8 cellular contexts compared by ENCODE assay signal in the genomic region with DNA sequence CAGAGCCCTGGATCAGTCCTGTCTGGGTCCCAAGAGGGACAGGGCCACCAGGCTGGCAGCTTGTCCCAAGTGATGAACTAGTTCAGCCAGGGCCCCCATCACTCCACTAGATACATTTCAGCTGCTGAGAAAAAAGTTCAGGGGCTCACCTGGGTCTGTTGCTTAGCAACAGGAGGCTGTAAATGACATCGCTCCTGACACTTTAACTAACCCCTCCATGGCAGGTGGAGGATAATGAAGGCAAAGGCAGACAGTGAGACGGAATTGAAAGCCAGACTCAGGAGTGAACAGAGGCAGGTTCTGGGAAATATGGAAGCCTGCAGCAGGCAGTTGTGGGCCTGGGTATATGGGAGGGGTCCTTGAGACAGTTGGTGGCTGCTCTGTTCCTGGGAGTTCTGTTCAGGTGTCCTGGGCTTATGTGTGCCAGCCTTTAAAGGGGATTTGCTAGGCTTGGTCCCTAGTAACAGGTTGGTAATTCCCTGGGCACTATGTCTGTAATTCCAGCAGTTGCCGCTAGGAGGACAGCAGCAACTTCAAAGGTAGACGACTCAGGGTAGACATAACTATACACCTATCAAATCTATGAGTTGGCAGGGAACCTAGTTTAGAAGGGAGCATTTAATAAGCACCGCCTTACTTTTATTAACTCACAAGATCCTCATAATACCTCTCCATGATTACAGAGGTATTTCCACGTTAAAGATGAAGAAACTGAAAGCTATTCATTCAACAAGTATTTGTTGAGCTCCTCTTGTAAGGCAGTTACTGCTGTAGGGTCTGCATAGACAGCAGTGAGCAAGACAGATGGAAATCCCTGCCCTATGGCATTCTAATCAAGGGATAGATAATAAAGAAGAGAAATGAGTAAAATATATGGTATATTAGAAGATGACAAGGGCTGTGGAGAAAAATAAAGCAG.
DNase-seq lines count a peak whose midpoint lies in the region; ATAC-seq, FAIRE-seq and TF ChIP-seq lines count a peak whose summit lies in the region.

No MANE protein-coding gene starts in this region.

- no peak overlapping the region for H2AFZ ChIP-seq in Loucy (ENCODE audit: low read length)

- no peak overlapping the region for H3K4me2 ChIP-seq in Loucy (ENCODE audit: low read depth, low read length, poor library complexity, severe bottlenecking)

- H3K9me3 ChIP-seq in Loucy (ENCODE audit: insufficient read depth, low read depth, low read length) (no peaks in the 10 kb centered on the region), upper lobe of left lung (no peaks in the 10 kb centered on the region)

- no peaks in the 10 kb centered on the region for H4K20me1 ChIP-seq in Loucy (ENCODE audit: insufficient read depth, low read length, poor library complexity, severe bottlenecking)

- peak; percentile 89 for TF ChIP-seq CTCF in Loucy (conservative IDR thresholded peaks at IDR 0.05; ENCODE audit: low read length)
- peak; percentile 78 for TF ChIP-seq CTCF in VCaP (conservative IDR thresholded peaks at IDR 0.05)
- peak; percentile 59 for TF ChIP-seq CTCF in bronchial epithelial cell (IDR thresholded peaks at IDR 0.05; ENCODE audit: insufficient read depth, low read length, severe bottlenecking)
- TF ChIP-seq CTCF in upper lobe of left lung (IDR thresholded peaks at IDR 0.05), result peak in 4 of 6 experiments; percentile 22 to 73 (median 64)

- H3K27me3 ChIP-seq in Loucy (ENCODE audit: insufficient read depth, low read length, poor library complexity, severe bottlenecking) (peaks cover 3% of the 10 kb centered on the region), bronchial epithelial cell (ENCODE audit: control insufficient read depth, insufficient read depth, low read length) (peaks cover 2% of the 10 kb centered on the region), upper lobe of left lung (no peaks in the 10 kb centered on the region)

- H3K4me1 ChIP-seq in Loucy (ENCODE audit: insufficient read depth, low read length, poor library complexity, severe bottlenecking) (no peaks in the 10 kb centered on the region), upper lobe of left lung (no peaks in the 10 kb centered on the region)

- TF ChIP-seq EP300 in upper lobe of left lung (IDR thresholded peaks at IDR 0.05), result no peak

- H3K9me3 Mint-ChIP-seq in natural killer cell treated with Interleukin-12 subunit alpha and Interleukin-12 subunit beta and Interleukin-15 and Interleukin-18, amount 100 ng/mL, for 72 hours, result no peaks in the 10 kb centered on the region

- no peak overlapping the region for H3K27ac Mint-ChIP-seq in natural killer cell treated with Interleukin-12 subunit alpha and Interleukin-12 subunit beta and Interleukin-15 and Interleukin-18, amount 100 ng/mL, for 72 hours

- peaks cover 2 to 7% of the 10 kb centered on the region in 2 donors for H3K4me1 Mint-ChIP-seq in natural killer cell treated with Interleukin-12 subunit alpha and Interleukin-12 subunit beta and Interleukin-15 and Interleukin-18, amount 100 ng/mL, for 72 hours (ENCODE audit: low read depth in 2 of 2)

- TF ChIP-seq POLR2A in upper lobe of left lung (IDR thresholded peaks at IDR 0.05), result no peak

- 28 to 51% methylated on average over 6 of the region's 6 CpGs for WGBS in upper lobe of left lung, 2 donors

- H3K4me3 Mint-ChIP-seq in natural killer cell treated with Interleukin-12 subunit alpha and Interleukin-12 subunit beta and Interleukin-15 and Interleukin-18, amount 100 ng/mL, for 72 hours, result no peak overlapping the region

- no peaks in the 10 kb centered on the region for H3K36me3 ChIP-seq in Loucy (ENCODE audit: insufficient read depth, low read length)
- no peaks in the 10 kb centered on the region for H3K36me3 ChIP-seq in bronchial epithelial cell (ENCODE audit: control insufficient read depth, insufficient read depth, low read length)
- H3K36me3 ChIP-seq in upper lobe of left lung, result no peaks in the 10 kb centered on the region

- ATAC-seq in natural killer cell treated with Interleukin-12 subunit alpha and Interleukin-12 subunit beta and Interleukin-15 and Interleukin-18, amount 100 ng/mL, for 72 hours, result peak; percentile 58 to 61
- no peak for ATAC-seq in upper lobe of left lung (ENCODE audit: low FRiP score in 2 of 2)
- ATAC-seq in HG03280 (IDR thresholded peaks at IDR 0.05; ENCODE audit: unreplicated experiment), result no peak

- H3K27ac ChIP-seq in VCaP, result no peak overlapping the region
- H3K27ac ChIP-seq in upper lobe of left lung, result no peak overlapping the region

- no peak overlapping the region for H3K9ac ChIP-seq in Loucy (ENCODE audit: low read depth, low read length, poor library complexity, severe bottlenecking)

- H3K36me3 Mint-ChIP-seq in natural killer cell treated with Interleukin-12 subunit alpha and Interleukin-12 subunit beta and Interleukin-15 and Interleukin-18, amount 100 ng/mL, for 72 hours, result no peaks in the 10 kb centered on the region

- no peaks in the 10 kb centered on the region for H3F3A ChIP-seq in Loucy (ENCODE audit: low read depth)

- no peaks in the 10 kb centered on the region for H3K9me2 ChIP-seq in Loucy (replicated peaks; ENCODE audit: low read depth, low read length)

- DNase-seq in DMS 273 (lab: John Stamatoyannopoulos, UW; ENCODE audit: unreplicated experiment) (peak; percentile 82), bronchial epithelial cell (ENCODE audit: low read depth) (peak; percentile 43), upper lobe of left lung (no peak), NOMO-1 (lab: John Stamatoyannopoulos, UW; ENCODE audit: unreplicated experiment in 2 of 2) (no peak)
- no peak for DNase-seq in natural killer cell treated with Interleukin-12 subunit alpha and Interleukin-12 subunit beta and Interleukin-15 and Interleukin-18, amount 100 ng/mL, for 72 hours (ENCODE audit: low spot score)

- peaks cover 32 to 50% of the 10 kb centered on the region in 2 donors for H3K27me3 Mint-ChIP-seq in natural killer cell treated with Interleukin-12 subunit alpha and Interleukin-12 subunit beta and Interleukin-15 and Interleukin-18, amount 100 ng/mL, for 72 hours

- no peak for FAIRE-seq in bronchial epithelial cell (lab: Jason Lieb, UNC)

- H3K4me3 ChIP-seq in Loucy (ENCODE audit: low read length, poor library complexity, severe bottlenecking), result no peak overlapping the region
- no peak overlapping the region for H3K4me3 ChIP-seq in bronchial epithelial cell (ENCODE audit: low read depth, low read length)
- H3K4me3 ChIP-seq in upper lobe of left lung, result no peak overlapping the region

- no peaks in the 10 kb centered on the region for H3K79me2 ChIP-seq in Loucy (ENCODE audit: insufficient read depth, low read length)

Comparison
In these comparisons a context has a peak if more than half of its experiments do, and no peak if none do; other contexts are left out.
1. DNase-seq: peak in DMS 273 (single experiment) and bronchial epithelial cell (single experiment); none in natural killer cell treated with Interleukin-12 subunit alpha and Interleukin-12 subunit beta and Interleukin-15 and Interleukin-18, amount 100 ng/mL, for 72 hours (single experiment), upper lobe of left lung (0 of 2) and NOMO-1 (0 of 2).
2. ATAC-seq: peak in natural killer cell treated with Interleukin-12 subunit alpha and Interleukin-12 subunit beta and Interleukin-15 and Interleukin-18, amount 100 ng/mL, for 72 hours (2 of 2); none in upper lobe of left lung (0 of 2) and HG03280 (single experiment).
3. Peak in every context shown above with its lines, with median percentiles within 50 percentile points of each other: CTCF ChIP-seq.